ENCODE assay signal across 17 cellular contexts in the genomic region with DNA sequence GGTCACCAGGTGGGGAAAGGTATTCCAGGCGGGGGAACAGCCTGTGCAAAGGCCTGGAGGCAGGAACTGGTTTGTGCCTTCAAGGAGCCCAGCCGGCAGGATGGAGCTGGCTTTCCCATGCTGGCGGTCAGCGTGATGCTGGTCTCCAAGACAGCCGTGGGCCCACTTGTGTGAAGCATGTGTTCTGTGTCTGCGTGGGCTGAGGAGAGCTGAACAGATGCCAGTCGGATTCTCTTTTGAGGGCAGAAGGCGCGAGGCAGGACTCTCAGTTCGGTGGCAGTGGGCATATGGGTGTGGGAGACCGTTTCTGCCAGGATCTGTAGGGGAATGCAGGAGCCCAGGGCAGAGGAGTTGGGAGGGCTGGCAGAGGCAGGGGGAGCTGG.
"Had no signal": no experiment of that assay in that cellular context is flagged by ENCODE, and none has a peak within 500 bp of the region (broad histone marks: within the 10 kb centered on the region; RNA-seq: fewer than 3 reads in every experiment).

No MANE protein-coding gene starts in this region.

- DNase-seq: activated CD4-positive, alpha-beta memory T cell treated with anti-CD3 and anti-CD28 coated beads for 36 hours; activated CD4-positive, alpha-beta T cell treated with anti-CD3 and anti-CD28 coated beads for 36 hours; activated naive CD4-positive, alpha-beta T cell treated with anti-CD3 and anti-CD28 coated beads, Interleukin-2, amount 50 U/mL, for 16 hours; activated T-cell treated with anti-CD3 and anti-CD28 coated beads, Interleukin-2, amount 50 U/mL, for 24 hours; effector memory CD4-positive, alpha-beta T cell; esophagus squamous epithelium; immature natural killer cell; left colon; lower lobe of right lung; stimulated activated naive CD4-positive, alpha-beta T cell; T-helper 2 cell; transverse colon; uterus had no signal

- H3K4me3 ChIP-seq: breast epithelium, esophagus squamous epithelium, lower lobe of right lung, transverse colon, uterus had no signal

- H3K4me1 Mint-ChIP-seq: activated CD4-positive, alpha-beta T cell treated with anti-CD3 and anti-CD28 coated beads for 36 hours; immature natural killer cell; nephron had no signal

- H3K9me3 ChIP-seq: breast epithelium, esophagus squamous epithelium, lower lobe of right lung, transverse colon, uterus had no signal

- H3K36me3 Mint-ChIP-seq: activated CD4-positive, alpha-beta memory T cell treated with anti-CD3 and anti-CD28 coated beads for 36 hours; immature natural killer cell had no signal

- H3K36me3 ChIP-seq: breast epithelium, esophagus squamous epithelium, lower lobe of right lung, transverse colon, uterus had no signal

- H3K27me3 ChIP-seq: breast epithelium, transverse colon, uterus had no signal

- H3K27ac Mint-ChIP-seq: activated CD4-positive, alpha-beta memory T cell treated with anti-CD3 and anti-CD28 coated beads for 36 hours; activated CD4-positive, alpha-beta T cell treated with anti-CD3 and anti-CD28 coated beads for 36 hours; activated T-cell treated with anti-CD3 and anti-CD28 coated beads, Interleukin-2, amount 50 U/mL, for 24 hours; dendritic cell treated with granulocyte-macrophage colony-stimulating factor and Interleukin-4, amounts not matched to agents 40 ng/mL and 50 ng/mL, for 4 days; immature natural killer cell; nephron had no signal

- H3K4me3 Mint-ChIP-seq: activated CD4-positive, alpha-beta memory T cell treated with anti-CD3 and anti-CD28 coated beads for 36 hours; activated CD4-positive, alpha-beta T cell treated with anti-CD3 and anti-CD28 coated beads for 36 hours; activated T-cell treated with anti-CD3 and anti-CD28 coated beads, Interleukin-2, amount 50 U/mL, for 24 hours; dendritic cell treated with granulocyte-macrophage colony-stimulating factor and Interleukin-4, amounts not matched to agents 40 ng/mL and 50 ng/mL, for 4 days; immature natural killer cell; nephron had no signal

- H3K4me1 ChIP-seq: breast epithelium, lower lobe of right lung, uterus had no signal

- FAIRE-seq: astrocyte had no signal

- H3K27ac ChIP-seq: breast epithelium, esophagus squamous epithelium, lower lobe of right lung, transverse colon, uterus had no signal

- H3K9me3 Mint-ChIP-seq: activated CD4-positive, alpha-beta memory T cell treated with anti-CD3 and anti-CD28 coated beads for 36 hours; activated T-cell treated with anti-CD3 and anti-CD28 coated beads, Interleukin-2, amount 50 U/mL, for 24 hours; dendritic cell treated with granulocyte-macrophage colony-stimulating factor and Interleukin-4, amounts not matched to agents 40 ng/mL and 50 ng/mL, for 4 days; immature natural killer cell; nephron had no signal
